ENCODE assay signal across 19 cellular contexts in genomic region chr13:19766637-19767036, GRCh38. TPM values are rescaled to one million over a fixed set of nuclear protein-coding genes. Genes with fewer than 3 reads are reported as not detected.
A peak's percentile ranks its signal among the peaks of the same experiment; 100 is the strongest.
DNase-seq lines count a peak whose midpoint lies in the region; ATAC-seq and TF ChIP-seq lines count a peak whose summit lies in the region.
"Had no signal": no experiment of that assay in that cellular context is flagged by ENCODE, and none has a peak within 500 bp of the region (broad histone marks: within the 10 kb centered on the region; RNA-seq: fewer than 3 reads in every experiment).

No MANE protein-coding gene starts in this region.

- CTCF ChIA-PET in CD4-positive, alpha-beta T cell (lab: Charles Lee), result no interaction called here
- CTCF ChIA-PET in naive thymus-derived CD4-positive, alpha-beta T cell (lab: Charles Lee), result no interaction called here

- peak overlapping the region; percentile 56 for H3K4me3 Mint-ChIP-seq in CD4-positive, alpha-beta T cell
- H3K4me3 Mint-ChIP-seq in brain, result peak overlapping the region in 3 of 5 experiments; percentile 28 to 50 (median 48)
- H3K4me3 Mint-ChIP-seq in naive thymus-derived CD4-positive, alpha-beta T cell, result peak overlapping the region in 8 of 10 donors; percentile 17 to 72 (median 56)

- H3K9me3 ChIP-seq in CD4-positive, alpha-beta T cell (ENCODE audit: control insufficient read depth, low read length), result no peaks in the 10 kb centered on the region
- no peaks in the 10 kb centered on the region for H3K9me3 ChIP-seq in naive thymus-derived CD4-positive, alpha-beta T cell (ENCODE audit: control insufficient read depth in 2 of 3, low read length in 3 of 3)
- H3K9me3 ChIP-seq: BE2C, gastroesophageal sphincter, ovary, stomach had no signal

- H3K27me3 ChIP-seq in CD4-positive, alpha-beta T cell (ENCODE audit: control insufficient read depth, insufficient read depth, low read length), result no peaks in the 10 kb centered on the region
- no peaks in the 10 kb centered on the region for H3K27me3 ChIP-seq in naive thymus-derived CD4-positive, alpha-beta T cell (ENCODE audit: control insufficient read depth in 2 of 2, insufficient read depth in 2 of 2, low read length in 2 of 2)
- H3K27me3 ChIP-seq: BE2C, gastroesophageal sphincter, ovary, stomach had no signal

- H3K36me3 Mint-ChIP-seq in CD4-positive, alpha-beta T cell (ENCODE audit: low read depth), result peaks cover 79% of the 10 kb centered on the region
- H3K36me3 Mint-ChIP-seq in brain, result peaks cover 94% of the 10 kb centered on the region
- H3K36me3 Mint-ChIP-seq in naive thymus-derived CD4-positive, alpha-beta T cell, result peaks cover 0 to 40% (median 19%) of the 10 kb centered on the region in 5 donors

- intact Hi-C loops in CD4-positive, alpha-beta T cell (cut with DNase I, micrococcal nuclease), result no loop called here
- intact Hi-C loops in naive thymus-derived CD4-positive, alpha-beta T cell (cut with micrococcal nuclease), result loop anchor here in 1 of 2 donors (5.0 kb wide), 1 partner anchor 96 kb away; the partner anchor contains the start of gene ZMYM5

- H3K4me1 ChIP-seq in naive thymus-derived CD4-positive, alpha-beta T cell (ENCODE audit: control insufficient read depth in 2 of 2, insufficient read depth in 2 of 2, low read length in 2 of 2), result peaks cover 10 to 35% of the 10 kb centered on the region in 2 donors
- H3K4me1 ChIP-seq: BE2C had no signal

- in situ Hi-C loops in G401 (cut with HindIII; ENCODE audit: low sequenced_read_pairs), result no loop called here

- no peak overlapping the region for H3K4me3 ChIP-seq in naive thymus-derived CD4-positive, alpha-beta T cell (ENCODE audit: low read length)
- H3K4me3 ChIP-seq: gastroesophageal sphincter, ovary had no signal

- TF ChIP-seq CTCF in CD4-positive, alpha-beta T cell (IDR thresholded peaks at IDR 0.05), result no peak
- no peak for TF ChIP-seq CTCF in brain (conservative IDR thresholded peaks at IDR 0.05)

- no peak for ATAC-seq in CD4-positive, alpha-beta T cell (ENCODE audit: poor library complexity)
- ATAC-seq in naive thymus-derived CD4-positive, alpha-beta T cell, result no peak
- ATAC-seq in GM21717 (IDR thresholded peaks at IDR 0.05; ENCODE audit: unreplicated experiment) (no peak), esophagus mucosa (no peak)
- ATAC-seq: gastroesophageal sphincter had no signal

- POLR2A ChIA-PET in CD4-positive, alpha-beta T cell (lab: Charles Lee), result no interaction called here
- POLR2A ChIA-PET in naive thymus-derived CD4-positive, alpha-beta T cell (lab: Charles Lee), result interaction anchor here (0.6 to 1.8 kb wide), 2 partner anchors 16 to 22 kb away, joined by 3 to 6 read pairs; partner anchors contain the start of gene PSPC1

- H3K27me3 Mint-ChIP-seq in CD4-positive, alpha-beta T cell, result no peaks in the 10 kb centered on the region
- no peaks in the 10 kb centered on the region for H3K27me3 Mint-ChIP-seq in brain
- no peaks in the 10 kb centered on the region for H3K27me3 Mint-ChIP-seq in naive thymus-derived CD4-positive, alpha-beta T cell

- peaks cover 0 to 29% (median 9%) of the 10 kb centered on the region in 3 experiments for H3K36me3 ChIP-seq in naive thymus-derived CD4-positive, alpha-beta T cell (ENCODE audit: control insufficient read depth in 2 of 3, insufficient read depth in 3 of 3, low read length in 3 of 3)
- H3K36me3 ChIP-seq: ovary had no signal

- peaks cover 66% of the 10 kb centered on the region for H3K4me1 Mint-ChIP-seq in CD4-positive, alpha-beta T cell (ENCODE audit: low read depth)
- H3K4me1 Mint-ChIP-seq in brain, result peaks cover 40% of the 10 kb centered on the region
- H3K4me1 Mint-ChIP-seq in naive thymus-derived CD4-positive, alpha-beta T cell, result peaks cover 20 to 80% (median 50%) of the 10 kb centered on the region in 7 donors

- DNase-seq in CD4-positive, alpha-beta T cell, result no peak
- DNase-seq in G401 (ENCODE audit: low spot score), result peak; percentile 11
- no peak for DNase-seq in naive thymus-derived CD4-positive, alpha-beta T cell
- no peak for DNase-seq in central memory CD4-positive, alpha-beta T cell
- DNase-seq: activated CD4-positive, alpha-beta T cell treated with anti-CD3 and anti-CD28 coated beads for 4 hours; activated T-cell treated with anti-CD3 and anti-CD28 coated beads for 4 hours; BE2C; cerebellar nuclear complex; mammary epithelial cell; NCI-H1417 treated with DMSO at 0.1 percent for 48 hours; NCI-H510A; ovary; stomach had no signal

- H3K27ac ChIP-seq in CD4-positive, alpha-beta T cell (ENCODE audit: low read depth, low read length), result no peak overlapping the region
- no peak overlapping the region for H3K27ac ChIP-seq in naive thymus-derived CD4-positive, alpha-beta T cell (ENCODE audit: low read depth, low read length)
- H3K27ac ChIP-seq: gastroesophageal sphincter, HL-60, KMS-11, ovary, stomach had no signal

- H3K9me3 Mint-ChIP-seq in CD4-positive, alpha-beta T cell, result no peaks in the 10 kb centered on the region
- peaks cover 3 to 32% (median 21%) of the 10 kb centered on the region in 5 experiments for H3K9me3 Mint-ChIP-seq in brain
- no peaks in the 10 kb centered on the region for H3K9me3 Mint-ChIP-seq in naive thymus-derived CD4-positive, alpha-beta T cell

- peak overlapping the region; percentile 44 for H3K27ac Mint-ChIP-seq in CD4-positive, alpha-beta T cell
- H3K27ac Mint-ChIP-seq in brain, result peak overlapping the region in 2 of 5 experiments; percentile 48 to 79
- H3K27ac Mint-ChIP-seq in naive thymus-derived CD4-positive, alpha-beta T cell, result peak overlapping the region in 5 of 9 donors; percentile 17 to 61 (median 21)

RNA-seq across cellular contexts. Expression of gene PSPC1, which starts 16.1 kb away (rescaled TPM):
- total RNA-seq in CD4-positive, alpha-beta T cell, result 10 to 100 TPM; 71.0 to 71.9 TPM
- total RNA-seq in G401 (2014; rRNA removed; shearing (Covaris generic)), result 78.0 and 111 TPM in 2 replicates
- polyA plus RNA-seq in brain (ENCODE audit: insufficient read depth, low read depth, low replicate concordance), result 25.4 TPM
- 10 to 100 TPM; 65.6 to 91.4 (median 79.1) TPM for total RNA-seq in naive thymus-derived CD4-positive, alpha-beta T cell
- polyA plus RNA-seq in naive thymus-derived CD4-positive, alpha-beta T cell, result 10 to 100 TPM; 32.0 to 46.1 TPM
- total RNA-seq in esophagus mucosa, result 28.9 TPM
